ENCODE assay signal across 18 cellular contexts in the genomic region with DNA sequence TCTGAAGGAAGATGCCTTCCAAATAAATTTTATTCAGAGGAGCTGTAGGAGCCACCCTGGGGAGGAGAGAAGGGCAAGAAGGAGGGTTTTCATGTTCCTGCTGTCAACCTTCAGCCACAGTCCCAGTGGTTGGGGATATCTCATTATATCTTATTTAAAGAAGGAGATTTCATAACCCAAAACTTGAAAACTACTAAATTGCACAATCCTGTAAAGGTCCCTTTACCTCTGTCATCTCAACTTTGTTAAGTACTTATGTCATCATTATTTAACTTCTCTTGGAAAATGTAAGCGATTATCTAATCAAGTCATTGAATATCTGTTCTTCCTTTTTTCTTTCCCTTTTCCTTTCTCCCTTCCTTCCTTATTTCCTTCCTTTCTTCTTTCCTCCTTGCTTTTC.
"Had no signal": no experiment of that assay in that cellular context is flagged by ENCODE, and none has a peak within 500 bp of the region (broad histone marks: within the 10 kb centered on the region; RNA-seq: fewer than 3 reads in every experiment).

No MANE protein-coding gene starts in this region.

- H3K36me3 ChIP-seq: esophagus muscularis mucosa, lower lobe of right lung, tibial nerve had no signal

- H3K9ac ChIP-seq: parathyroid adenoma had no signal

- H3K4me1 ChIP-seq: lower lobe of right lung, parathyroid adenoma had no signal

- H3K9me3 ChIP-seq: body of pancreas, esophagus muscularis mucosa, lower lobe of right lung, tibial nerve had no signal

- DNase-seq: activated CD4-positive, alpha-beta T cell treated with anti-CD3 and anti-CD28 coated beads for 36 hours; activated CD4-positive, alpha-beta T cell treated with anti-CD3 and anti-CD28 coated beads, Interleukin-2, amount 50 U/mL, for 48 hours; activated naive CD4-positive, alpha-beta T cell treated with Interleukin-2 at 50 U/mL for 16 hours; activated naive CD8-positive, alpha-beta T cell treated with anti-CD3 and anti-CD28 coated beads, Interleukin-2, amount 10 ng/mL, durations not matched to agents 7 days and 5 days; body of pancreas; central memory CD4-positive, alpha-beta T cell; left colon; lower lobe of right lung; midbrain; stimulated activated naive CD8-positive, alpha-beta T cell treated with anti-CD3 and anti-CD28 coated beads, Interleukin-15, Interleukin-2, amounts not matched to agents 100 U/mL and 50 U/mL, for 24 hours; substantia nigra had no signal

- ATAC-seq: activated CD4-positive, alpha-beta T cell treated with anti-CD3 and anti-CD28 coated beads for 36 hours; activated T-helper 17 cell treated with anti-CD3 and anti-CD28 coated beads, Interleukin-2, amount 50 U/mL, for 72 hours; body of pancreas; left colon; lower lobe of right lung; stimulated activated naive CD8-positive, alpha-beta T cell treated with anti-CD3 and anti-CD28 coated beads, Interleukin-15, Interleukin-2, amounts not matched to agents 100 U/mL and 50 U/mL, for 24 hours; WTC11 had no signal

- H3K27ac ChIP-seq: body of pancreas, coronary artery, esophagus muscularis mucosa, hepatocyte, lower lobe of right lung, parathyroid adenoma, tibial nerve had no signal

- H2AFZ ChIP-seq: hepatocyte, parathyroid adenoma had no signal

- H3K4me3 ChIP-seq: body of pancreas, coronary artery, esophagus muscularis mucosa, hepatocyte, lower lobe of right lung, tibial nerve had no signal

- H3K27me3 ChIP-seq: body of pancreas, esophagus muscularis mucosa, hepatocyte, tibial nerve had no signal

- H3K4me2 ChIP-seq: hepatocyte had no signal
